ENCODE assay signal across 20 cellular contexts in the genomic region with DNA sequence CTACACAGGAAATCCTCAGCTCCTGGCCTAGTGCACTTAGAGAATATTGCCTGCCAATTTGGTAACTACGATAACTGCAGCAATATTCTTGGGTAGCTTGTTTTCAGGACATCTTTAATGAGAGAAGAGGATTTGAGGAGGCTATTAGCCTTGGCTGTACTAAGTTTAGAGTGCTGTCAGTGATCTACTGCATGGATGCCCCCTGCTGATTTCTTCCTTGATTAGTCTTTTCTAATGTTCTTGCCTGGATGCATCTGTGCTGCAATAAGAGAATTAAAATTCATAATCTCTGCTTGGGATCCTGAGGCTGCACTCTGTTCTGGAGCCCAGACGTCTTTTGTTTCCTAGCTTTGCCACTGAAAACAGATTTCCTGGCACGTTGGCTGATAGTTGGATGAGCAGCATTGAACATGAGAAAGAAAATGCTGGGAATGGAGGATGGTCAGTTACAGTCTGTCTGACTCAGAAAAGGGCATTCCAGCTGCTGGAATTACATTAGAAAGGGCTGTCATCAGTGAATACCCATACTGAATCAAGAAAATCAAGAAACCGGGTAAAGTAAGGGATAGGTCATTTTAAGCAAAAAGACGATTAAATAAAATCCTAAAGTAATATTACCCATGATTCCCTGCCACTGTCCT.
A peak's percentile ranks its signal among the peaks of the same experiment; 100 is the strongest.
DNase-seq lines count a peak whose midpoint lies in the region; ATAC-seq and TF ChIP-seq lines count a peak whose summit lies in the region.
"Had no signal": no experiment of that assay in that cellular context is flagged by ENCODE, and none has a peak within 500 bp of the region (broad histone marks: within the 10 kb centered on the region; RNA-seq: fewer than 3 reads in every experiment).

No MANE protein-coding gene starts in this region.

- TF ChIP-seq CTCF in cardiac fibroblast (IDR thresholded peaks at IDR 0.05; ENCODE audit: low read depth, low read length): no peak
- TF ChIP-seq CTCF in nephron (IDR thresholded peaks at IDR 0.05; ENCODE audit: unreplicated experiment in 3 of 3): no peak

- H3K27me3 Mint-ChIP-seq in nephron (ENCODE audit: low read depth): no peaks in the 10 kb centered on the region
- H3K27me3 Mint-ChIP-seq: activated naive CD4-positive, alpha-beta T cell treated with anti-CD3 and anti-CD28 coated beads, Interleukin-2, amount 10 ng/mL, durations not matched to agents 7 days and 5 days; CD8-positive, alpha-beta memory T cell had no signal

- ATAC-seq in HG03097 (IDR thresholded peaks at IDR 0.05; ENCODE audit: low FRiP score, unreplicated experiment) (no peak), HG02571 (IDR thresholded peaks at IDR 0.05; ENCODE audit: unreplicated experiment) (no peak)
- no peak for ATAC-seq in stimulated activated effector memory CD8-positive, alpha-beta T cell treated with anti-CD3 and anti-CD28 coated beads, Interleukin-12 subunit alpha, Interleukin-12 subunit beta, amount 100 ng/mL, for 72 hours
- ATAC-seq: left colon had no signal

- no peaks in the 10 kb centered on the region for H3K9me3 Mint-ChIP-seq in nephron
- peaks cover 10% of the 10 kb centered on the region for H3K9me3 Mint-ChIP-seq in stimulated activated effector memory CD8-positive, alpha-beta T cell treated with anti-CD3 and anti-CD28 coated beads, Interleukin-12 subunit alpha, Interleukin-12 subunit beta, amount 100 ng/mL, for 72 hours
- H3K9me3 Mint-ChIP-seq: activated naive CD4-positive, alpha-beta T cell treated with anti-CD3 and anti-CD28 coated beads, Interleukin-2, amount 10 ng/mL, durations not matched to agents 7 days and 5 days had no signal

- H3K27ac Mint-ChIP-seq in nephron: peak overlapping the region in 2 of 3 experiments; percentile 33 to 68
- H3K27ac Mint-ChIP-seq in stimulated activated effector memory CD8-positive, alpha-beta T cell treated with anti-CD3 and anti-CD28 coated beads, Interleukin-12 subunit alpha, Interleukin-12 subunit beta, amount 100 ng/mL, for 72 hours: no peak overlapping the region
- H3K27ac Mint-ChIP-seq: activated naive CD4-positive, alpha-beta T cell treated with anti-CD3 and anti-CD28 coated beads, Interleukin-2, amount 10 ng/mL, durations not matched to agents 7 days and 5 days; CD8-positive, alpha-beta memory T cell had no signal

- no peak overlapping the region for H3K4me3 ChIP-seq in cardiac fibroblast (replicated peaks in 1 of 2; ENCODE audit: low read depth in 2 of 2, low read length in 2 of 2)
- H3K4me3 ChIP-seq: PC-9, testis had no signal

- peak; percentile 81 for DNase-seq in EH (ENCODE audit: low read depth)
- DNase-seq in LHCN-M2 (ENCODE audit: low read depth): peak; percentile 59
- DNase-seq in cardiac fibroblast (ENCODE audit: low read depth in 2 of 2): peak; percentile 6 to 47
- no peak for DNase-seq in stimulated activated effector memory CD8-positive, alpha-beta T cell treated with anti-CD3 and anti-CD28 coated beads, Interleukin-12 subunit alpha, Interleukin-12 subunit beta, amount 100 ng/mL, for 72 hours (ENCODE audit: low spot score in 2 of 2)
- DNase-seq in NCI-H774 (lab: John Stamatoyannopoulos, UW): no peak
- DNase-seq: activated CD4-positive, alpha-beta T cell treated with anti-CD3 and anti-CD28 coated beads, Interleukin-2, amount 50 U/mL, for 48 hours; activated naive CD4-positive, alpha-beta T cell treated with anti-CD3 and anti-CD28 coated beads, Interleukin-2, amount 10 ng/mL, durations not matched to agents 7 days and 5 days; brain microvascular endothelial cell; CD8-positive, alpha-beta memory T cell; cortex of kidney; GOT3; left colon; midbrain; NCI-H1048; PC-9; T-helper 2 cell; testis had no signal

- peaks cover 34% of the 10 kb centered on the region for H3K4me1 Mint-ChIP-seq in nephron
- H3K4me1 Mint-ChIP-seq in stimulated activated effector memory CD8-positive, alpha-beta T cell treated with anti-CD3 and anti-CD28 coated beads, Interleukin-12 subunit alpha, Interleukin-12 subunit beta, amount 100 ng/mL, for 72 hours: no peaks in the 10 kb centered on the region
- H3K4me1 Mint-ChIP-seq: activated naive CD4-positive, alpha-beta T cell treated with anti-CD3 and anti-CD28 coated beads, Interleukin-2, amount 10 ng/mL, durations not matched to agents 7 days and 5 days; CD8-positive, alpha-beta memory T cell had no signal

- H3K36me3 Mint-ChIP-seq in nephron (ENCODE audit: low read depth): no peaks in the 10 kb centered on the region
- H3K36me3 Mint-ChIP-seq in stimulated activated effector memory CD8-positive, alpha-beta T cell treated with anti-CD3 and anti-CD28 coated beads, Interleukin-12 subunit alpha, Interleukin-12 subunit beta, amount 100 ng/mL, for 72 hours: no peaks in the 10 kb centered on the region
- H3K36me3 Mint-ChIP-seq: activated naive CD4-positive, alpha-beta T cell treated with anti-CD3 and anti-CD28 coated beads, Interleukin-2, amount 10 ng/mL, durations not matched to agents 7 days and 5 days had no signal

- H3K4me3 Mint-ChIP-seq in nephron: no peak overlapping the region
- H3K4me3 Mint-ChIP-seq in stimulated activated effector memory CD8-positive, alpha-beta T cell treated with anti-CD3 and anti-CD28 coated beads, Interleukin-12 subunit alpha, Interleukin-12 subunit beta, amount 100 ng/mL, for 72 hours: no peak overlapping the region
- H3K4me3 Mint-ChIP-seq: activated naive CD4-positive, alpha-beta T cell treated with anti-CD3 and anti-CD28 coated beads, Interleukin-2, amount 10 ng/mL, durations not matched to agents 7 days and 5 days; CD8-positive, alpha-beta memory T cell had no signal

Comparison
In these comparisons a context has a peak if more than half of its experiments do, and no peak if none do; other contexts are left out.
1. DNase-seq: peak in EH (single experiment), LHCN-M2 (single experiment) and cardiac fibroblast (2 of 2); none in stimulated activated effector memory CD8-positive, alpha-beta T cell treated with anti-CD3 and anti-CD28 coated beads, Interleukin-12 subunit alpha, Interleukin-12 subunit beta, amount 100 ng/mL, for 72 hours (0 of 2) and NCI-H774 (single experiment).